Comparison of ENCODE assay signal across 20 cellular contexts in the genomic region with DNA sequence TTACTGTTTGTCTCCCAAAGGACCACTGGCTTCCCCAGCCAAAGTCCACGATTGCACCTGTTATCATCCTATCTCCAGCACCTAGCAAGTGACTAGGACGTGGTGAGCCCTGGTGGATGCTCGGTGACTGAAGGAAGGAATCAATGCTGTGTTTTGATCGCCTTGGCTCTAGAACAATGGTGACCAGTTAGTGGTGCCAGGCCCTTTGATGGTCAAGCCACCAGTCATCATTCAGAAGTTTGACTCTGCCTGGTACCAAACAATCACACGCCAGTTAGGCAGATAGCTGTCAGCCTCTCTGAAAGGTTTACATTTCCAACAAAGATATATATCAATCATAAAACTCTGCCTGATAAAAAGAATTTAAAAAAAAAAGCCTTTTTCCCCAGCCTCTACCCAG.
"Had no signal": no experiment of that assay in that cellular context is flagged by ENCODE, and none has a peak within 500 bp of the region (broad histone marks: within the 10 kb centered on the region; RNA-seq: fewer than 3 reads in every experiment).

No MANE protein-coding gene starts in this region.

- H3K27ac ChIP-seq: PC-9 had no signal

- H3K4me3 Mint-ChIP-seq: activated CD8-positive, alpha-beta T cell treated with anti-CD3 and anti-CD28 coated beads, Interleukin-2, amount 10 ng/mL, durations not matched to agents 7 days and 5 days; activated naive CD4-positive, alpha-beta T cell treated with anti-CD3 and anti-CD28 coated beads, Interleukin-2, amount 50 U/mL, for 24 hours; brain; T-helper 1 cell treated with Interleukin-12 subunit alpha and Interleukin-12 subunit beta and Interleukin-4 antibody, amounts not matched to agents 30 μg/mL and 1 μg/mL, for 36 hours had no signal

- H3K9me3 ChIP-seq: MG63 had no signal

- H3K4me3 ChIP-seq: MG63, PC-9 had no signal

- H3K9me3 Mint-ChIP-seq: activated naive CD4-positive, alpha-beta T cell treated with anti-CD3 and anti-CD28 coated beads, Interleukin-2, amount 50 U/mL, for 24 hours; T-helper 1 cell treated with Interleukin-12 subunit alpha and Interleukin-12 subunit beta and Interleukin-4 antibody, amounts not matched to agents 30 μg/mL and 1 μg/mL, for 36 hours had no signal

- H3K27ac Mint-ChIP-seq: activated CD8-positive, alpha-beta T cell treated with anti-CD3 and anti-CD28 coated beads, Interleukin-2, amount 10 ng/mL, durations not matched to agents 7 days and 5 days; activated naive CD4-positive, alpha-beta T cell treated with anti-CD3 and anti-CD28 coated beads, Interleukin-2, amount 50 U/mL, for 24 hours; brain; T-helper 1 cell treated with Interleukin-12 subunit alpha and Interleukin-12 subunit beta and Interleukin-4 antibody, amounts not matched to agents 30 μg/mL and 1 μg/mL, for 36 hours had no signal

- H3K4me1 Mint-ChIP-seq: activated naive CD4-positive, alpha-beta T cell treated with anti-CD3 and anti-CD28 coated beads, Interleukin-2, amount 50 U/mL, for 24 hours had no signal

- H3K36me3 Mint-ChIP-seq: activated naive CD4-positive, alpha-beta T cell treated with anti-CD3 and anti-CD28 coated beads, Interleukin-2, amount 50 U/mL, for 24 hours; brain had no signal

- DNase-seq: activated CD4-positive, alpha-beta T cell treated with anti-CD3 and anti-CD28 coated beads for 48 hours; activated CD4-positive, alpha-beta T cell treated with anti-CD3 and anti-CD28 coated beads, Interleukin-2, amount 50 U/mL, for 4 hours; activated CD8-positive, alpha-beta memory T cell treated with anti-CD3 and anti-CD28 coated beads, Interleukin-2, amount 50 U/mL, for 48 hours; activated CD8-positive, alpha-beta T cell treated with anti-CD3 and anti-CD28 coated beads, Interleukin-2, amount 10 ng/mL, durations not matched to agents 7 days and 5 days; activated naive CD4-positive, alpha-beta T cell; activated T-cell treated with anti-CD3 and anti-CD28 coated beads, Interleukin-2, amount 50 U/mL, for 1 hour; MG63; MV-4-11; NCI-H1092 treated with DMSO at 0.1 percent for 48 hours; NCI-H1436; NCI-H1694 treated with DMSO at 0.1 percent for 48 hours; NCI-H2081; NCI-H446; NCI-H524; PC-9; SHP77 treated with DMSO at 0.1 percent for 48 hours had no signal

- H3K27me3 ChIP-seq: MG63 had no signal

- H3K4me2 ChIP-seq: PC-9 had no signal

- H3K36me3 ChIP-seq: MG63 had no signal

- ATAC-seq: activated CD4-positive, CD25-positive, alpha-beta regulatory T cell treated with anti-CD3 and anti-CD28 coated beads, Interleukin-2, amount 50 U/mL, for 24 hours; activated CD8-positive, alpha-beta T cell treated with anti-CD3 and anti-CD28 coated beads, Interleukin-2, amount 10 ng/mL, durations not matched to agents 7 days and 5 days had no signal

- H2AFZ ChIP-seq: PC-9 had no signal
